13 cellular contexts compared by ENCODE assay signal in the genomic region with DNA sequence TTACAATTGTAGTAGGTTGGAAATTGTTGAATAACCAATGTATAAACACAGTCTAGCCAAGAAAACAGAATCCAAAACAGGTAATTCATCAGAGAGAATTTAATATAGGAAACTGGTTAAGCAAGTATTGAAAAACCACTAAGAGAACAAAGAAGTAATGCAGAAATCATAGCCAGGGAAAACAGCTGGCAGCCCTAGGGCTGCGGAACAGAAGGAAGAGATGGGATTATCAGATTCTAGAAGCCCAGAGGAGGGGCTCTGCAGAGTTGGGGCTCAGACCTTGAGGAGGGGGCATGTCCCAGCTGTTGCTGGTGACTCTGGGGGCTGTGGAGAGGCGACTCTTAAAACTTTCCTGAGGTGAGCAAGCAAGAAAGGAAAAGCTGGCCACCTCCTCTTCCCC.
"Had no signal": no experiment of that assay in that cellular context is flagged by ENCODE, and none has a peak within 500 bp of the region (broad histone marks: within the 10 kb centered on the region; RNA-seq: fewer than 3 reads in every experiment).

No MANE protein-coding gene starts in this region.

- DNase-seq: activated effector memory CD4-positive, alpha-beta T cell treated with anti-CD3 and anti-CD28 coated beads, Interleukin-2, amount 50 U/mL, for 16 hours; amygdala; brain microvascular endothelial cell; cerebellar nuclear complex; dermis blood vessel endothelial cell; hippocampal formation; lower lobe of right lung; naive thymus-derived CD4-positive, alpha-beta T cell; stimulated activated CD4-positive, alpha-beta T cell treated with anti-CD3 and anti-CD28 coated beads, Interleukin-4, amount 100 ng/mL, for 1 hour; stimulated activated CD8-positive, alpha-beta memory T cell treated with anti-CD3 and anti-CD28 coated beads, Interleukin-4, amount 100 ng/mL, for 48 hours; stimulated activated naive CD8-positive, alpha-beta T cell treated with anti-CD3 and anti-CD28 coated beads, Interleukin-15, Interleukin-2, amounts not matched to agents 100 U/mL and 50 U/mL, for 24 hours; T-helper 17 cell had no signal

- H3K9me3 ChIP-seq: lower lobe of right lung had no signal

- H3K4me3 ChIP-seq: lower lobe of right lung had no signal

- H3K4me1 ChIP-seq: lower lobe of right lung had no signal

- H3K36me3 ChIP-seq: brain microvascular endothelial cell, lower lobe of right lung had no signal

- H3K27ac ChIP-seq: brain microvascular endothelial cell, lower lobe of right lung had no signal

- FAIRE-seq: TTC549 had no signal
